In the genomic region with DNA sequence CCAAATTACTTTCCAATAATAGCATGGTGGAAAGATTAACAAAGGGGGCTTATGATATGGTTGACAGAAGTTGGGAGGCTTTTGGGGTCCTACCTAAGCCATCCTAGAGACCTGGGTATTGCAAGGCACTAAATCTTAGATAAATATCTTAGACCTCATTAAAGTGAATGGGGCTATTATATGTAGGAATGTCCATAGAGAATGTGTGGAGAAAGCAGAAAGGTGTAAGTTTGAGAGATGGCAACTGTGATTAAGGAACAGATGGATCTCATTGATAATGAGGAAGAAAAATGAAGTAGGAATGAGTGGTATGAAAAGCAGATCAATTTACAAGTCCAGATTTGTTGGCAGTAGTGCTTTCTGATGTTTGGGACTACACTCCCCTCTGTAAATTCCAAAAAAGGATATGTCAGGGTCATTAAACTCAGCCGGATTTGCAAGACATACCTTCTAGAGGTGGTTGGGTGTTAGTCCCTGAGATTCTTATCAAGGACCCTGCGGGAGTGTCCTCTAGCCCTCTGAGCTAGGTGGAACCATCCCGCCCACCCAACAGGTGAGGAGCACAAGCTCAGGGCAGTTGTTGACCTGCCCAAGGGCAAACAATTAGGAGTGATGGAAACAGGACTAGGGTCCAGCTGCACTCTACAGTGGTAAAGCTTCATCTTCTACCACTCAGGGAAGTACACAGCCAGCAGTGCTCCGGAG, we compare ENCODE assay signal across 22 cellular contexts. TPM values are rescaled to one million over a fixed set of nuclear protein-coding genes. Genes with fewer than 3 reads are reported as not detected.
DNase-seq lines count a peak whose midpoint lies in the region; ATAC-seq and TF ChIP-seq lines count a peak whose summit lies in the region.
"Had no signal": no experiment of that assay in that cellular context is flagged by ENCODE, and none has a peak within 500 bp of the region (broad histone marks: within the 10 kb centered on the region; RNA-seq: fewer than 3 reads in every experiment).

No MANE protein-coding gene starts in this region.

- H3K27ac Mint-ChIP-seq in type B pancreatic cell: peak overlapping the region; percentile 1
- H3K27ac Mint-ChIP-seq in activated naive CD4-positive, alpha-beta T cell treated with anti-CD3 and anti-CD28 coated beads, Interleukin-2, amount 50 U/mL, for 72 hours: no peak overlapping the region
- H3K27ac Mint-ChIP-seq: CD4-positive, alpha-beta memory T cell had no signal

- POLR2A ChIA-PET in HEK293 (lab: Yijun Ruan, JAX): no interaction called here

- H3K4me1 ChIP-seq in liver (ENCODE audit: control insufficient read depth in 4 of 4, insufficient read depth in 4 of 4, low read length in 3 of 4) (peaks cover 3 to 21% (median 13%) of the 10 kb centered on the region in 4 donors), right lobe of liver (peaks cover 0 to 24% (median 12%) of the 10 kb centered on the region in 4 donors), HEK293 (ENCODE audit: control insufficient read depth, insufficient read depth, low read length) (0 out of 2 replicates have a peak, but pooled peaks cover 2% of the 10 kb centered on the region)
- H3K4me1 ChIP-seq: A549, BLaER1 had no signal

- H3K36me3 Mint-ChIP-seq in type B pancreatic cell: peaks cover 29% of the 10 kb centered on the region
- no peaks in the 10 kb centered on the region for H3K36me3 Mint-ChIP-seq in activated naive CD4-positive, alpha-beta T cell treated with anti-CD3 and anti-CD28 coated beads, Interleukin-2, amount 50 U/mL, for 72 hours
- H3K36me3 Mint-ChIP-seq: CD14-positive monocyte; CD4-positive, alpha-beta memory T cell had no signal

- intact Hi-C loops in right lobe of liver (cut with DNase I): no loop called here

- peaks cover 29% of the 10 kb centered on the region for H3K4me1 Mint-ChIP-seq in type B pancreatic cell (ENCODE audit: unreplicated experiment)
- H3K4me1 Mint-ChIP-seq: CD14-positive monocyte; CD4-positive, alpha-beta memory T cell had no signal

- H3K27ac ChIP-seq in liver (ENCODE audit: low read depth in 1 of 2, low read length in 2 of 2): no peak overlapping the region
- no peak overlapping the region for H3K27ac ChIP-seq in right lobe of liver
- H3K27ac ChIP-seq in HEK293 (ENCODE audit: extremely low read depth, low read depth, low read length): no peak overlapping the region
- H3K27ac ChIP-seq: 22Rv1, A549, BLaER1, GM23248 had no signal

- H3K4me3 Mint-ChIP-seq in type B pancreatic cell: no peak overlapping the region
- H3K4me3 Mint-ChIP-seq: CD14-positive monocyte; CD4-positive, alpha-beta memory T cell had no signal

- no peaks in the 10 kb centered on the region for H3K27me3 ChIP-seq in liver (ENCODE audit: control insufficient read depth in 4 of 4, insufficient read depth in 4 of 4, low read length in 3 of 4)
- no peaks in the 10 kb centered on the region for H3K27me3 ChIP-seq in right lobe of liver
- H3K27me3 ChIP-seq: BLaER1 had no signal

- no peaks in the 10 kb centered on the region for H3K27me3 Mint-ChIP-seq in type B pancreatic cell

- no peaks in the 10 kb centered on the region for H3K9me3 Mint-ChIP-seq in type B pancreatic cell
- H3K9me3 Mint-ChIP-seq in activated naive CD4-positive, alpha-beta T cell treated with anti-CD3 and anti-CD28 coated beads, Interleukin-2, amount 50 U/mL, for 72 hours: no peaks in the 10 kb centered on the region
- H3K9me3 Mint-ChIP-seq: CD4-positive, alpha-beta memory T cell had no signal

- H3K36me3 ChIP-seq in liver (ENCODE audit: control insufficient read depth in 4 of 4, insufficient read depth in 3 of 4, low read depth in 1 of 4, low read length in 3 of 4) (no peaks in the 10 kb centered on the region), right lobe of liver (no peaks in the 10 kb centered on the region), HEK293 (ENCODE audit: control insufficient read depth in 2 of 2, insufficient read depth in 1 of 2, low read length in 2 of 2) (peaks cover 0 to 4% of the 10 kb centered on the region in 2 experiments; a peak in 2 of 3 replicates)
- H3K36me3 ChIP-seq: BLaER1 had no signal

- CTCF ChIA-PET in HEK293 (lab: Yijun Ruan, JAX): interaction anchor here (0.6 to 0.7 kb wide), 2 partner anchors 154 to 320 kb away, joined by 3 to 5 read pairs; no protein-coding TSS in a partner anchor

- DNase-seq in right lobe of liver (no peak), islet precursor cell (peak; percentile 77), type B pancreatic cell (ENCODE audit: extremely low spot score, unreplicated experiment) (no peak), nucleus accumbens (lab: John Stamatoyannopoulos, UW) (no peak)
- no peak for DNase-seq in activated naive CD4-positive, alpha-beta T cell treated with anti-CD3 and anti-CD28 coated beads, Interleukin-2, amount 50 U/mL, for 72 hours (ENCODE audit: low spot score in 2 of 2)
- DNase-seq: Calu3; CD4-positive, alpha-beta memory T cell; DMS53; DND-41; GDM1; GM23248; IMR-90 had no signal

- H3K4me3 ChIP-seq in liver (ENCODE audit: low read depth in 1 of 3, low read length in 3 of 3) (no peak overlapping the region), right lobe of liver (no peak overlapping the region), HEK293 (ENCODE audit: low read depth, low read length) (no peak overlapping the region)
- H3K4me3 ChIP-seq: A549, BLaER1, GM23248, K562 had no signal

- no peak for TF ChIP-seq RAD21 in liver (IDR thresholded peaks at IDR 0.05)

- no peak overlapping the region for H3K9ac ChIP-seq in liver (ENCODE audit: low read depth in 1 of 2, low read length in 2 of 2)
- H3K9ac ChIP-seq: BLaER1, GM23248 had no signal

- TF ChIP-seq CTCF in liver (IDR thresholded peaks at IDR 0.05; ENCODE audit: low read depth, low read length, missing input control): no peak
- no peak for TF ChIP-seq CTCF in right lobe of liver (IDR thresholded peaks at IDR 0.05)
- TF ChIP-seq CTCF in HEK293 (tag by site-specific recombination; IDR thresholded peaks at IDR 0.05): no peak
- TF ChIP-seq CTCF in type B pancreatic cell (conservative IDR thresholded peaks at IDR 0.05): no peak

- no peak for ATAC-seq in right lobe of liver
- ATAC-seq in GM19328 (IDR thresholded peaks at IDR 0.05; ENCODE audit: unreplicated experiment): no peak
- no peak for ATAC-seq in activated naive CD4-positive, alpha-beta T cell treated with anti-CD3 and anti-CD28 coated beads, Interleukin-2, amount 50 U/mL, for 72 hours
- ATAC-seq: A549, HCT116, K562 had no signal

- no peak for TF ChIP-seq POLR2A in right lobe of liver (IDR thresholded peaks at IDR 0.05)

- 68% methylated on average over 4 of the region's 4 CpGs for WGBS in liver
- WGBS in right lobe of liver (ENCODE audit: insufficient coverage, low coverage, low lambda C conversion rate, missing lambda C conversion rate): 64% methylated on average over 4 of the region's 4 CpGs

- H3K9me3 ChIP-seq in liver (ENCODE audit: control insufficient read depth in 4 of 4, low read length in 3 of 4) (no peaks in the 10 kb centered on the region), right lobe of liver (no peaks in the 10 kb centered on the region), HEK293 (ENCODE audit: control insufficient read depth, insufficient read depth, low read depth, low read length) (no peaks in the 10 kb centered on the region)
- H3K9me3 ChIP-seq: A549, BLaER1 had no signal

TF ChIP-seq in liver, 16 proteins besides CTCF, POLR2A, EP300 and RAD21 (continues in another document):
- TF ChIP-seq HNF4G (IDR thresholded peaks at IDR 0.05) (no peak), FOXA2 (IDR thresholded peaks at IDR 0.05) (no peak), YY1 (IDR thresholded peaks at IDR 0.05) (no peak), EGR1 (IDR thresholded peaks at IDR 0.05; ENCODE audit: low read depth in 2 of 2) (no peak)
- TF ChIP-seq, protein P1, sequence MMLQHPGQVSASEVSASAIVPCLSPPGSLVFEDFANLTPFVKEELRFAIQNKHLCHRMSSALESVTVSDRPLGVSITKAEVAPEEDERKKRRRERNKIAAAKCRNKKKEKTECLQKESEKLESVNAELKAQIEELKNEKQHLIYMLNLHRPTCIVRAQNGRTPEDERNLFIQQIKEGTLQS (IDR thresholded peaks at IDR 0.05): no peak

TF ChIP-seq in HEK293, 187 proteins besides CTCF, POLR2A, EP300 and RAD21:
- TF ChIP-seq PRDM1 (tag by site-specific recombination; IDR thresholded peaks at IDR 0.05) (peak; percentile 56; the same call in 1 of the 2 replicates), ZNF155 (tag by site-specific recombination; IDR thresholded peaks at IDR 0.05) (no peak)

RNA-seq across cellular contexts. Expression of a gene that starts 12.1 kb away (rescaled TPM):
- 1 to 10 TPM; 1.6 to 3.6 TPM for total RNA-seq in liver
- polyA plus RNA-seq in liver: 1 to 10 TPM; 6.0 TPM
- 1 to 10 TPM; 1.2 to 8.8 (median 3.7) TPM for total RNA-seq in right lobe of liver
- total RNA-seq in type B pancreatic cell (ENCODE audit: low replicate concordance): 27.4 and 32.4 TPM in 2 replicates
- total RNA-seq in activated naive CD4-positive, alpha-beta T cell treated with anti-CD3 and anti-CD28 coated beads, Interleukin-2, amount 50 U/mL, for 72 hours: under 1 TPM in 1 of 2 donors, not detected in 1; 0.11 TPM
- total RNA-seq: CD4-positive, alpha-beta memory T cell; HT-29 had no signal
